ENCODE assay signal across 1 cellular context in genomic region chr17:50165867-50166517, GRCh38.
TF ChIP-seq lines count a peak whose summit lies in the region.

TSS of gene SGCA (plus strand) at chr17:50166005. CDS start at chr17:50166041, 36 bp downstream.

TF ChIP-seq in IMR-90, 13 proteins besides CTCF, POLR2A, EP300 and RAD21:
- no peak for TF ChIP-seq SMC3 (IDR thresholded peaks at IDR 0.05; ENCODE audit: low read depth, low read length)
- no peak for TF ChIP-seq FOS (IDR thresholded peaks at IDR 0.05; ENCODE audit: low read depth, low read length)
- no peak for TF ChIP-seq NFE2L2 (IDR thresholded peaks at IDR 0.05; ENCODE audit: low read depth, low read length)
- no peak for TF ChIP-seq RFX5 (IDR thresholded peaks at IDR 0.05; ENCODE audit: low read depth, low read length)
- no peak for TF ChIP-seq MAFK (IDR thresholded peaks at IDR 0.05; ENCODE audit: low read depth, low read length)
- no peak for TF ChIP-seq RCOR1 (IDR thresholded peaks at IDR 0.05; ENCODE audit: insufficient replicate concordance, low read length)
- TF ChIP-seq CEBPB (IDR thresholded peaks at IDR 0.05; ENCODE audit: low read depth, low read length) = no peak
- TF ChIP-seq MXI1 (IDR thresholded peaks at IDR 0.05; ENCODE audit: borderline replicate concordance, low read depth, low read length) = no peak
- no peak for TF ChIP-seq CHD1 (IDR thresholded peaks at IDR 0.05; ENCODE audit: low read depth, low read length)
- TF ChIP-seq, protein P1, sequence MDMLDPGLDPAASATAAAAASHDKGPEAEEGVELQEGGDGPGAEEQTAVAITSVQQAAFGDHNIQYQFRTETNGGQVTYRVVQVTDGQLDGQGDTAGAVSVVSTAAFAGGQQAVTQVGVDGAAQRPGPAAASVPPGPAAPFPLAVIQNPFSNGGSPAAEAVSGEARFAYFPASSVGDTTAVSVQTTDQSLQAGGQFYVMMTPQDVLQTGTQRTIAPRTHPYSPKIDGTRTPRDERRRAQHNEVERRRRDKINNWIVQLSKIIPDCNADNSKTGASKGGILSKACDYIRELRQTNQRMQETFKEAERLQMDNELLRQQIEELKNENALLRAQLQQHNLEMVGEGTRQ (IDR thresholded peaks at IDR 0.05; ENCODE audit: low read depth, low read length) = no peak
- no peak for TF ChIP-seq ELK1 (IDR thresholded peaks at IDR 0.05; ENCODE audit: borderline replicate concordance, low read depth, low read length)
- TF ChIP-seq BHLHE40 (IDR thresholded peaks at IDR 0.05; ENCODE audit: low read depth, low read length) = no peak
- TF ChIP-seq MAZ (IDR thresholded peaks at IDR 0.05; ENCODE audit: borderline replicate concordance, low read depth, low read length) = no peak
TF ChIP-seq in IMR-90: peak in this region for 0.
